Comparison of ENCODE assay signal across 8 cellular contexts in the genomic region with DNA sequence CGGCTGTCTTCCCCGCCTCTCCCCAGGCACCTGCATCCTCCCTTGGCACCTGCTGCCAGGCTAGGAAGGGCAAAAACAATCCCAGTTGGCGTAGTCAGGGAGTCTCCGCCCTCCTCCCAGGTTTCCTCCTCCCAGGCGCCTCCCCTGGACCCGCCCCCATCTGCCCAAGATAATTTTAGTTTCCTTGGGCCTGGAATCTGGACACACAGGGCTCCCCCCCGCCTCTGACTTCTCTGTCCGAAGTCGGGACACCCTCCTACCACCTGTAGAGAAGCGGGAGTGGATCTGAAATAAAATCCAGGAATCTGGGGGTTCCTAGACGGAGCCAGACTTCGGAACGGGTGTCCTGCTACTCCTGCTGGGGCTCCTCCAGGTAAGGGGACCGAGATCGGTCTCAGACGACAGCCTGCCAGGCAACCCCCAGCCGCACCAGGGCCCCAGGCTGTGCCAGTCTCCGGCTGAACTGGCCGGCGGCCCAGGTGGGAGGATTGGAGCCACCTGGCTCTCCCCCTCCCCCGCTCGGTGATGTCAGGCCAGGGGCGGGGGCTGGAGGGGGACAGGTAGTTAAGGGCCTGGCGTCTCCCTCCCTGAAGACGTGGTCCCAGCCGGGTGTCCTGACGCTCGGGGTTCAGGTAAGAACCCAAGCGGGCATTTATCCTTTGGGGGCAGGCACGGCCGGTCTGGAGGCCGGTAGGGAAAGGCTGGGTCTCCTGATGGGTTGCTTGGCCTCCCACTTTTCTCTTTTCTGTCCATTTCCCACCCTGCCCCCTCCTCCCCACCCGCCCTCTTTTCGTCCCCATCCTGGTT. TPM values are rescaled to one million over a fixed set of nuclear protein-coding genes. Genes with fewer than 3 reads are reported as not detected.
DNase-seq lines count a peak whose midpoint lies in the region; ATAC-seq and TF ChIP-seq lines count a peak whose summit lies in the region.

A gene (plus strand): TSS at position 178 of the 807 bp plus-strand sequence. CDS start 4,364 bp downstream, outside the sequence.

- POLR2A ChIA-PET in HEK293 (lab: Yijun Ruan, JAX): interaction anchor here (1.9 kb wide), 1 partner anchor 8 kb away, joined by 15 read pairs; a partner anchor contains a TSS

- peaks cover 24% of the 10 kb centered on the region for H3K4me1 ChIP-seq in HEK293 (ENCODE audit: control insufficient read depth, insufficient read depth, low read length)

- no peak for ATAC-seq in natural killer cell treated with Interleukin-12 subunit alpha and Interleukin-12 subunit beta and Interleukin-15 and Interleukin-18, amount 100 ng/mL, for 72 hours

- TF ChIP-seq CTCF in HEK293 (tag by site-specific recombination; IDR thresholded peaks at IDR 0.05) (no peak), GM13977 (IDR thresholded peaks at IDR 0.05; ENCODE audit: extremely low read depth, insufficient read depth, missing control alignments) (no peak)

- H3K4me3 ChIP-seq in HEK293 (ENCODE audit: low read depth, low read length): peak within 1 kb of the TSS; percentile 51

- CTCF ChIA-PET in HEK293 (lab: Yijun Ruan, JAX): interaction anchor here (1.8 kb wide), 1 partner anchor 117 kb away, joined by 8 read pairs; no protein-coding TSS in a partner anchor

- H3K9me3 Mint-ChIP-seq in natural killer cell treated with Interleukin-12 subunit alpha and Interleukin-12 subunit beta and Interleukin-15 and Interleukin-18, amount 100 ng/mL, for 72 hours: no peaks in the 10 kb centered on the region

- DNase-seq in NCI-H774 (lab: John Stamatoyannopoulos, UW) (peak; percentile 90), epithelial cell of prostate (ENCODE audit: low read depth, low spot score) (no peak), KG1 (lab: John Stamatoyannopoulos, UW) (no peak), AG08396 (ENCODE audit: low spot score) (no peak), GM13977 (ENCODE audit: low spot score) (no peak), NOMO-1 treated with dmso at 0.1 percent for 144 hours (lab: John Stamatoyannopoulos, UW; ENCODE audit: unreplicated experiment) (no peak)
- DNase-seq in natural killer cell treated with Interleukin-12 subunit alpha and Interleukin-12 subunit beta and Interleukin-15 and Interleukin-18, amount 100 ng/mL, for 72 hours (ENCODE audit: low spot score): no peak

- no peaks in the 10 kb centered on the region for H3K9me3 ChIP-seq in HEK293 (ENCODE audit: control insufficient read depth, insufficient read depth, low read depth, low read length)

- H3K27ac ChIP-seq in HEK293 (ENCODE audit: extremely low read depth, low read depth, low read length) (peak within 1 kb of the TSS; percentile 66; the same call in 1 of the 2 replicates), epithelial cell of prostate (peak within 1 kb of the TSS; percentile 99)

- peaks cover 7 to 8% of the 10 kb centered on the region in 2 donors for H3K27me3 Mint-ChIP-seq in natural killer cell treated with Interleukin-12 subunit alpha and Interleukin-12 subunit beta and Interleukin-15 and Interleukin-18, amount 100 ng/mL, for 72 hours

- peak within 1 kb of the TSS in 1 of 2 donors; percentile 85 for H3K27ac Mint-ChIP-seq in natural killer cell treated with Interleukin-12 subunit alpha and Interleukin-12 subunit beta and Interleukin-15 and Interleukin-18, amount 100 ng/mL, for 72 hours

- peak within 1 kb of the TSS; percentile 80 for H3K4me3 Mint-ChIP-seq in natural killer cell treated with Interleukin-12 subunit alpha and Interleukin-12 subunit beta and Interleukin-15 and Interleukin-18, amount 100 ng/mL, for 72 hours

- no peaks in the 10 kb centered on the region for H3K36me3 Mint-ChIP-seq in natural killer cell treated with Interleukin-12 subunit alpha and Interleukin-12 subunit beta and Interleukin-15 and Interleukin-18, amount 100 ng/mL, for 72 hours

- H3K36me3 ChIP-seq in HEK293 (ENCODE audit: control insufficient read depth in 2 of 2, insufficient read depth in 1 of 2, low read length in 2 of 2): no peaks in the 10 kb centered on the region; a peak in 1 of 3 replicates

- in situ Hi-C loops in GM13977 (cut with MboI; ENCODE audit: low pct_unique_long_range_greater_than_20kb, low sequenced_read_pairs, unreplicated experiment): no loop called here

- peaks cover 6 to 28% of the 10 kb centered on the region in 2 donors for H3K4me1 Mint-ChIP-seq in natural killer cell treated with Interleukin-12 subunit alpha and Interleukin-12 subunit beta and Interleukin-15 and Interleukin-18, amount 100 ng/mL, for 72 hours (ENCODE audit: low read depth in 2 of 2)

TF ChIP-seq in HEK293, 187 proteins besides CTCF, POLR2A, EP300 and RAD21:
- TF ChIP-seq ZNF132 (tag by site-specific recombination; IDR thresholded peaks at IDR 0.05; ENCODE audit: borderline replicate concordance) (no peak), IKZF3 (tag by site-specific recombination; IDR thresholded peaks at IDR 0.05) (no peak), ZNF600 (tag by site-specific recombination; IDR thresholded peaks at IDR 0.05) (no peak), SCRT2 (tag by site-specific recombination; IDR thresholded peaks at IDR 0.05) (0 out of 2 replicates have a peak, but pooled peaks have one; percentile 18), WT1 (tag by site-specific recombination; IDR thresholded peaks at IDR 0.05) (0 out of 2 replicates have a peak, but pooled peaks have one; percentile 46), SP2 (tag by site-specific recombination; IDR thresholded peaks at IDR 0.05) (peak; percentile 43), ZNF621 (tag by site-specific recombination; IDR thresholded peaks at IDR 0.05) (no peak), KLF1 (tag by site-specific recombination; IDR thresholded peaks at IDR 0.05) (peak; percentile 76)
- TF ChIP-seq, protein P1, sequence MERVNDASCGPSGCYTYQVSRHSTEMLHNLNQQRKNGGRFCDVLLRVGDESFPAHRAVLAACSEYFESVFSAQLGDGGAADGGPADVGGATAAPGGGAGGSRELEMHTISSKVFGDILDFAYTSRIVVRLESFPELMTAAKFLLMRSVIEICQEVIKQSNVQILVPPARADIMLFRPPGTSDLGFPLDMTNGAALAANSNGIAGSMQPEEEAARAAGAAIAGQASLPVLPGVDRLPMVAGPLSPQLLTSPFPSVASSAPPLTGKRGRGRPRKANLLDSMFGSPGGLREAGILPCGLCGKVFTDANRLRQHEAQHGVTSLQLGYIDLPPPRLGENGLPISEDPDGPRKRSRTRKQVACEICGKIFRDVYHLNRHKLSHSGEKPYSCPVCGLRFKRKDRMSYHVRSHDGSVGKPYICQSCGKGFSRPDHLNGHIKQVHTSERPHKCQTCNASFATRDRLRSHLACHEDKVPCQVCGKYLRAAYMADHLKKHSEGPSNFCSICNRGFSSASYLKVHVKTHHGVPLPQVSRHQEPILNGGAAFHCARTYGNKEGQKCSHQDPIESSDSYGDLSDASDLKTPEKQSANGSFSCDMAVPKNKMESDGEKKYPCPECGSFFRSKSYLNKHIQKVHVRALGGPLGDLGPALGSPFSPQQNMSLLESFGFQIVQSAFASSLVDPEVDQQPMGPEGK (tag by site-specific recombination; IDR thresholded peaks at IDR 0.05): 0 out of 2 replicates have a peak, but pooled peaks have one; percentile 16
- TF ChIP-seq, protein P2, sequence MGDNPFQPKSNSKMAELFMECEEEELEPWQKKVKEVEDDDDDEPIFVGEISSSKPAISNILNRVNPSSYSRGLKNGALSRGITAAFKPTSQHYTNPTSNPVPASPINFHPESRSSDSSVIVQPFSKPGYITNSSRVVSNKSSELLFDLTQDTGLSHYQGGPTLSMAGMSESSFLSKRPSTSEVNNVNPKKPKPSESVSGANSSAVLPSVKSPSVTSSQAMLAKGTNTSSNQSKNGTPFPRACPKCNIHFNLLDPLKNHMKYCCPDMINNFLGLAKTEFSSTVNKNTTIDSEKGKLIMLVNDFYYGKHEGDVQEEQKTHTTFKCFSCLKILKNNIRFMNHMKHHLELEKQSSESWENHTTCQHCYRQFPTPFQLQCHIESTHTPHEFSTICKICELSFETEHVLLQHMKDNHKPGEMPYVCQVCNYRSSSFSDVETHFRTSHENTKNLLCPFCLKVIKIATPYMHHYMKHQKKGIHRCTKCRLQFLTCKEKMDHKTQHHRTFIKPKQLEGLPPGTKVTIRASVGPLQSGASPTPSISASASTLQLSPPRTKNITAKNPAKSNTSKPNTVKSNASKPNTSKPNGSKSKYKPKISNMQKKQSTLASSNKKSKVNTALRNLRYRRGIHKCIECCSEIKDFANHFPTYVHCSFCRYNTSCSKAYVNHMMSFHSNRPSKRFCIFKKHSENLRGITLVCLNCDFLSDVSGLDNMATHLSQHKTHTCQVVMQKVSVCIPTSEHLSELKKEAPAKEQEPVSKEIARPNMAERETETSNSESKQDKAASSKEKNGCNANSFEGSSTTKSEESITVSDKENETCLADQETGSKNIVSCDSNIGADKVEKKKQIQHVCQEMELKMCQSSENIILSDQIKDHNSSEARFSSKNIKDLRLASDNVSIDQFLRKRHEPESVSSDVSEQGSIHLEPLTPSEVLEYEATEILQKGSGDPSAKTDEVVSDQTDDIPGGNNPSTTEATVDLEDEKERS (tag by site-specific recombination; IDR thresholded peaks at IDR 0.05): no peak

RNA-seq across cellular contexts. Expression of the gene that starts here (rescaled TPM):
- total RNA-seq in natural killer cell treated with Interleukin-12 subunit alpha and Interleukin-12 subunit beta and Interleukin-15 and Interleukin-18, amount 100 ng/mL, for 72 hours: under 1 TPM in 1 of 2 donors, not detected in 1; 0.36 TPM
